ENCODE assay signal across 3 cellular contexts in the genomic region with DNA sequence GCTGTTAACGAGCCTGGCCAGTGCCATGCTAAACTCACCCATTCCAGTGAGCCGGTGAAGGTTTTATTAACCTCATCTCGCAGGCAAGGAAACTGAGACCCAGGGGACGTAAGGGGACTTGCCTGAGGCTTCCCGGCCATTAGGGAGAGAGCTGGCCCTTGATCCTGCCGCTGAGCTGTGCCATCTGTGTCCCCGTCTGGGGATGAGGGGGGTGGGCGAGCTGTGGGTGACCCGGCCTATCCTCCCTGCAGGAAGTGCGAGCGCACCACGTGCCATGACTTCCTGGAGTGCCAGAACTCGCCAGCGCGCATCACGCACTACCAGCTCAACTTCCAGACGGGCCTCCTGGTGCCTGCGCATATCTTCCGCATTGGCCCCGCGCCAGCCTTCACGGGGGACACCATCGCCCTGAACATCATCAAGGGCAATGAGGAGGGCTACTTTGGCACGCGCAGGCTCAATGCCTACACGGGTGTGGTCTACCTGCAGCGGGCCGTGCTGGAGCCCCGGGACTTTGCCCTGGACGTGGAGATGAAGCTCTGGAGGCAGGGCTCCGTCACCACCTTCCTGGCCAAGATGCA.
TF ChIP-seq lines count a peak whose summit lies in the region.

No MANE protein-coding gene starts in this region.

TF ChIP-seq in SK-N-SH, 30 proteins besides CTCF, POLR2A, EP300 and RAD21 (continued from another document):
- TF ChIP-seq PBX3 (IDR thresholded peaks at IDR 0.05): no peak
- TF ChIP-seq FOXJ3 (CRISPR knock-in tag; IDR thresholded peaks at IDR 0.05): no peak
- no peak for TF ChIP-seq USF2 (IDR thresholded peaks at IDR 0.05; ENCODE audit: borderline replicate concordance, low read depth, low read length)
- TF ChIP-seq GABPA (IDR thresholded peaks at IDR 0.05; ENCODE audit: low read depth): no peak
- TF ChIP-seq NFIC (IDR thresholded peaks at IDR 0.05; ENCODE audit: borderline replicate concordance): no peak
- TF ChIP-seq ELF1 (IDR thresholded peaks at IDR 0.05): no peak

TF ChIP-seq in SK-N-SH treated with all-trans-retinoic acid at 6 μM for 48 hours, 23 proteins besides CTCF, POLR2A, EP300 and RAD21 (continued from another document):
- no peak for TF ChIP-seq ZNF70 (CRISPR knock-in tag; IDR thresholded peaks at IDR 0.05)
- TF ChIP-seq ISL1 (CRISPR knock-in tag; IDR thresholded peaks at IDR 0.05): no peak

TF ChIP-seq in WTC11, 78 proteins besides CTCF, POLR2A, EP300 and RAD21 (continued from another document):
- no peak for TF ChIP-seq STAT6 (CRISPR knock-in tag; conservative IDR thresholded peaks at IDR 0.05; ENCODE audit: low read depth)
- TF ChIP-seq MYBL2 (CRISPR knock-in tag; IDR thresholded peaks at IDR 0.05): no peak
- TF ChIP-seq FOXP1 (CRISPR knock-in tag; IDR thresholded peaks at IDR 0.05; ENCODE audit: borderline replicate concordance): 0 out of 2 replicates have a peak, but pooled peaks have one; percentile 17
- TF ChIP-seq, protein P1, sequence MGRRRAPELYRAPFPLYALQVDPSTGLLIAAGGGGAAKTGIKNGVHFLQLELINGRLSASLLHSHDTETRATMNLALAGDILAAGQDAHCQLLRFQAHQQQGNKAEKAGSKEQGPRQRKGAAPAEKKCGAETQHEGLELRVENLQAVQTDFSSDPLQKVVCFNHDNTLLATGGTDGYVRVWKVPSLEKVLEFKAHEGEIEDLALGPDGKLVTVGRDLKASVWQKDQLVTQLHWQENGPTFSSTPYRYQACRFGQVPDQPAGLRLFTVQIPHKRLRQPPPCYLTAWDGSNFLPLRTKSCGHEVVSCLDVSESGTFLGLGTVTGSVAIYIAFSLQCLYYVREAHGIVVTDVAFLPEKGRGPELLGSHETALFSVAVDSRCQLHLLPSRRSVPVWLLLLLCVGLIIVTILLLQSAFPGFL (CRISPR knock-in tag; IDR thresholded peaks at IDR 0.05; ENCODE audit: borderline replicate concordance): no peak
- TF ChIP-seq, protein P2, sequence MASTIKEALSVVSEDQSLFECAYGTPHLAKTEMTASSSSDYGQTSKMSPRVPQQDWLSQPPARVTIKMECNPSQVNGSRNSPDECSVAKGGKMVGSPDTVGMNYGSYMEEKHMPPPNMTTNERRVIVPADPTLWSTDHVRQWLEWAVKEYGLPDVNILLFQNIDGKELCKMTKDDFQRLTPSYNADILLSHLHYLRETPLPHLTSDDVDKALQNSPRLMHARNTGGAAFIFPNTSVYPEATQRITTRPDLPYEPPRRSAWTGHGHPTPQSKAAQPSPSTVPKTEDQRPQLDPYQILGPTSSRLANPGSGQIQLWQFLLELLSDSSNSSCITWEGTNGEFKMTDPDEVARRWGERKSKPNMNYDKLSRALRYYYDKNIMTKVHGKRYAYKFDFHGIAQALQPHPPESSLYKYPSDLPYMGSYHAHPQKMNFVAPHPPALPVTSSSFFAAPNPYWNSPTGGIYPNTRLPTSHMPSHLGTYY (CRISPR knock-in tag; IDR thresholded peaks at IDR 0.05): no peak
- no peak for TF ChIP-seq E2F4 (CRISPR knock-in tag; IDR thresholded peaks at IDR 0.05; ENCODE audit: borderline replicate concordance, low read depth)
- no peak for TF ChIP-seq TEAD4 (CRISPR knock-in tag; IDR thresholded peaks at IDR 0.05)
- no peak for TF ChIP-seq TP53 (CRISPR knock-in tag; IDR thresholded peaks at IDR 0.05)
